In genomic region chr13:98868932-98869331, GRCh38 we compare ENCODE assay signal across 27 cellular contexts.
A peak's percentile ranks its signal among the peaks of the same experiment; 100 is the strongest.
DNase-seq lines count a peak whose midpoint lies in the region; ATAC-seq, FAIRE-seq and TF ChIP-seq lines count a peak whose summit lies in the region.
"Had no signal": no experiment of that assay in that cellular context is flagged by ENCODE, and none has a peak within 500 bp of the region (broad histone marks: within the 10 kb centered on the region; RNA-seq: fewer than 3 reads in every experiment).

No MANE protein-coding gene starts in this region.

- H3K27ac ChIP-seq in A549, result no peak overlapping the region
- H3K27ac ChIP-seq in astrocyte (ENCODE audit: low read depth, low read length), result no peak overlapping the region
- H3K27ac ChIP-seq: 22Rv1, BLaER1 had no signal

- H3K27me3 Mint-ChIP-seq in activated T-cell treated with anti-CD3 and anti-CD28 coated beads, Interleukin-2, amount 50 U/mL, for 24 hours, result no peaks in the 10 kb centered on the region
- H3K27me3 Mint-ChIP-seq in activated T-cell treated with anti-CD3 and anti-CD28 coated beads, Interleukin-2, amount 50 U/mL, for 4 hours (ENCODE audit: low read depth), result no peaks in the 10 kb centered on the region
- H3K27me3 Mint-ChIP-seq in astrocyte (ENCODE audit: low read depth, unreplicated experiment), result no peaks in the 10 kb centered on the region
- H3K27me3 Mint-ChIP-seq: CD4-positive, alpha-beta memory T cell; CD4-positive, CD25-positive, alpha-beta regulatory T cell had no signal

- H3K36me3 ChIP-seq in astrocyte (ENCODE audit: insufficient read depth, low read length), result peaks cover 6% of the 10 kb centered on the region
- H3K36me3 ChIP-seq: BE2C had no signal

- TF ChIP-seq CTCF in A549 (IDR thresholded peaks at IDR 0.05) (no peak), D721Med (IDR thresholded peaks at IDR 0.05; ENCODE audit: insufficient read depth, missing control alignments) (no peak), astrocyte (IDR thresholded peaks at IDR 0.05; ENCODE audit: insufficient read depth, low read depth, low read length) (no peak)

- H3K9ac ChIP-seq in astrocyte (ENCODE audit: low read length), result no peak overlapping the region
- H3K9ac ChIP-seq: BLaER1 had no signal

- no peaks in the 10 kb centered on the region for H4K20me1 ChIP-seq in astrocyte (ENCODE audit: insufficient read depth, low read length)
- H4K20me1 ChIP-seq: BLaER1 had no signal

- no peak for FAIRE-seq in A549 (lab: Jason Lieb, UNC)
- FAIRE-seq in D721Med (lab: Jason Lieb, UNC), result peak; percentile 11
- peak; percentile 5 for FAIRE-seq in astrocyte (lab: Jason Lieb, UNC)
- FAIRE-seq: GM12878, GM12892 had no signal

- H3K4me1 ChIP-seq in A549, result no peaks in the 10 kb centered on the region
- no peaks in the 10 kb centered on the region for H3K4me1 ChIP-seq in astrocyte (ENCODE audit: insufficient read depth, low read length)
- H3K4me1 ChIP-seq: BE2C, BLaER1, Caco-2 had no signal

- no peak overlapping the region for H3K4me2 ChIP-seq in A549
- no peak overlapping the region for H3K4me2 ChIP-seq in astrocyte (ENCODE audit: low read length)
- H3K4me2 ChIP-seq: BLaER1 had no signal

- no peak overlapping the region for H2AFZ ChIP-seq in astrocyte (ENCODE audit: low read depth, low read length)

- peaks cover 8% of the 10 kb centered on the region for H3K9me3 Mint-ChIP-seq in activated T-cell treated with anti-CD3 and anti-CD28 coated beads, Interleukin-2, amount 50 U/mL, for 24 hours
- H3K9me3 Mint-ChIP-seq in activated T-cell treated with anti-CD3 and anti-CD28 coated beads, Interleukin-2, amount 50 U/mL, for 4 hours, result peaks cover 7% of the 10 kb centered on the region
- H3K9me3 Mint-ChIP-seq in astrocyte (ENCODE audit: unreplicated experiment), result peaks cover 3% of the 10 kb centered on the region

- no peak for TF ChIP-seq POLR2A in A549 (IDR thresholded peaks at IDR 0.05; ENCODE audit: low read length)

- POLR2A ChIA-PET in A549 (lab: Yijun Ruan, JAX), result no interaction called here

- H3K4me3 Mint-ChIP-seq in activated T-cell treated with anti-CD3 and anti-CD28 coated beads, Interleukin-2, amount 50 U/mL, for 24 hours, result no peak overlapping the region
- H3K4me3 Mint-ChIP-seq in activated T-cell treated with anti-CD3 and anti-CD28 coated beads, Interleukin-2, amount 50 U/mL, for 4 hours, result no peak overlapping the region
- H3K4me3 Mint-ChIP-seq in astrocyte (ENCODE audit: unreplicated experiment), result no peak overlapping the region
- H3K4me3 Mint-ChIP-seq: CD14-positive monocyte; CD4-positive, alpha-beta memory T cell had no signal

- H3K9me3 ChIP-seq in A549, result peaks cover 9% of the 10 kb centered on the region; the same call in 2 of the 3 replicates
- peaks cover 8% of the 10 kb centered on the region for H3K9me3 ChIP-seq in astrocyte (ENCODE audit: insufficient read depth, low read depth, low read length)
- H3K9me3 ChIP-seq: BE2C, Caco-2 had no signal

- no peaks in the 10 kb centered on the region for H3K27me3 ChIP-seq in astrocyte (ENCODE audit: insufficient read depth, low read length)
- H3K27me3 ChIP-seq: BE2C, BLaER1 had no signal

- H3K4me3 ChIP-seq in A549 (no peak overlapping the region), astrocyte (ENCODE audit: insufficient read depth, low read depth, low read length) (no peak overlapping the region)
- H3K4me3 ChIP-seq: BLaER1, GM12878 had no signal

- no peak for DNase-seq in activated T-cell treated with anti-CD3 and anti-CD28 coated beads, Interleukin-2, amount 50 U/mL, for 24 hours
- DNase-seq in activated T-cell treated with anti-CD3 and anti-CD28 coated beads, Interleukin-2, amount 50 U/mL, for 4 hours, result no peak
- DNase-seq in A549 (ENCODE audit: low read depth in 1 of 2, low spot score in 1 of 2) (no peak), D721Med (ENCODE audit: insufficient read length, low spot score) (no peak), astrocyte (ENCODE audit: low read depth) (no peak), HuH-7 (ENCODE audit: low spot score) (no peak), SHP77 (lab: John Stamatoyannopoulos, UW) (no peak)
- DNase-seq in stimulated activated naive CD8-positive, alpha-beta T cell treated with anti-CD3 and anti-CD28 coated beads, Interleukin-15, Interleukin-2, amounts not matched to agents 100 U/mL and 50 U/mL, for 24 hours, result no peak
- DNase-seq: ACHN, C1 segment of cervical spinal cord, Caco-2, Calu3, DMS 273 treated with DMSO at 0.1 percent for 48 hours, DMS153, DMS53, DMS79, DND-41, EL, GDM1 had no signal

- H3K36me3 Mint-ChIP-seq in activated T-cell treated with anti-CD3 and anti-CD28 coated beads, Interleukin-2, amount 50 U/mL, for 24 hours (ENCODE audit: low read depth), result peaks cover 94% of the 10 kb centered on the region
- peaks cover 54% of the 10 kb centered on the region for H3K36me3 Mint-ChIP-seq in activated T-cell treated with anti-CD3 and anti-CD28 coated beads, Interleukin-2, amount 50 U/mL, for 4 hours (ENCODE audit: insufficient read depth)
- peaks cover 45% of the 10 kb centered on the region for H3K36me3 Mint-ChIP-seq in astrocyte (ENCODE audit: low read depth, unreplicated experiment)
- H3K36me3 Mint-ChIP-seq: CD14-positive monocyte had no signal

- no peaks in the 10 kb centered on the region for H3K79me2 ChIP-seq in astrocyte (ENCODE audit: insufficient read depth, low read length)

- WGBS in A549 (ENCODE audit: missing lambda C conversion rate), result 93% methylated on average over 3 of the region's 3 CpGs

- H3K27ac Mint-ChIP-seq in activated T-cell treated with anti-CD3 and anti-CD28 coated beads, Interleukin-2, amount 50 U/mL, for 24 hours, result peak overlapping the region; percentile 19
- H3K27ac Mint-ChIP-seq in astrocyte (ENCODE audit: unreplicated experiment), result no peak overlapping the region
- H3K27ac Mint-ChIP-seq: CD4-positive, CD25-positive, alpha-beta regulatory T cell had no signal

- no peak for TF ChIP-seq RAD21 in A549 (conservative IDR thresholded peaks at IDR 0.05 in 1 of 2, IDR thresholded peaks at IDR 0.05 in 1 of 2)

- no peak for TF ChIP-seq EP300 in A549 (IDR thresholded peaks at IDR 0.05)

- H3K4me1 Mint-ChIP-seq in activated T-cell treated with anti-CD3 and anti-CD28 coated beads, Interleukin-2, amount 50 U/mL, for 24 hours (ENCODE audit: low read depth), result peaks cover 16% of the 10 kb centered on the region
- no peaks in the 10 kb centered on the region for H3K4me1 Mint-ChIP-seq in activated T-cell treated with anti-CD3 and anti-CD28 coated beads, Interleukin-2, amount 50 U/mL, for 4 hours (ENCODE audit: low read depth)
- H3K4me1 Mint-ChIP-seq in astrocyte (ENCODE audit: low read depth, unreplicated experiment), result no peaks in the 10 kb centered on the region
- H3K4me1 Mint-ChIP-seq: CD14-positive monocyte had no signal

- CTCF ChIA-PET in A549 (lab: Yijun Ruan, JAX), result interaction anchor here (1.0 to 2.6 kb wide), 6 partner anchors 10 to 397 kb away, joined by 3 to 10 read pairs (median 3); no protein-coding TSS in a partner anchor

- ATAC-seq in activated T-cell treated with anti-CD3 and anti-CD28 coated beads, Interleukin-2, amount 50 U/mL, for 4 hours, result no peak
- ATAC-seq in A549, result no peak
- ATAC-seq in stimulated activated naive CD8-positive, alpha-beta T cell treated with anti-CD3 and anti-CD28 coated beads, Interleukin-15, Interleukin-2, amounts not matched to agents 100 U/mL and 50 U/mL, for 24 hours, result no peak

TF ChIP-seq in A549, 52 proteins besides CTCF, POLR2A, EP300 and RAD21:
- peak; percentile 68 for TF ChIP-seq MAFK (IDR thresholded peaks at IDR 0.05; ENCODE audit: partially characterized antibody)
- TF ChIP-seq, protein P1, sequence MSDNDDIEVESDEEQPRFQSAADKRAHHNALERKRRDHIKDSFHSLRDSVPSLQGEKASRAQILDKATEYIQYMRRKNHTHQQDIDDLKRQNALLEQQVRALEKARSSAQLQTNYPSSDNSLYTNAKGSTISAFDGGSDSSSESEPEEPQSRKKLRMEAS (IDR thresholded peaks at IDR 0.05), result no peak
TF ChIP-seq in A549: peak in this region for 1.
